In genomic region chr5:37184748-37185364, GRCh38 we compare ENCODE assay signal across 15 cellular contexts.
A peak's percentile ranks its signal among the peaks of the same experiment; 100 is the strongest.
DNase-seq lines count a peak whose midpoint lies in the region; ATAC-seq and TF ChIP-seq lines count a peak whose summit lies in the region.
"Had no signal": no experiment of that assay in that cellular context is flagged by ENCODE, and none has a peak within 500 bp of the region (broad histone marks: within the 10 kb centered on the region; RNA-seq: fewer than 3 reads in every experiment).

No MANE protein-coding gene starts in this region.

- peak; percentile 83 for ATAC-seq in GM19351 (IDR thresholded peaks at IDR 0.05; ENCODE audit: unreplicated experiment)
- peak; percentile 73 for ATAC-seq in HG02763 (IDR thresholded peaks at IDR 0.05; ENCODE audit: unreplicated experiment)
- ATAC-seq in HG03520 (IDR thresholded peaks at IDR 0.05; ENCODE audit: unreplicated experiment): peak; percentile 63
- ATAC-seq: left ventricle myocardium superior had no signal

- no peak for TF ChIP-seq CTCF in GM13976 (IDR thresholded peaks at IDR 0.05; ENCODE audit: borderline replicate concordance, control extremely low read depth, extremely low read depth, insufficient read depth, missing control alignments)

- in situ Hi-C loops in GM13976 (cut with MboI; ENCODE audit: low sequenced_read_pairs, unreplicated experiment): no loop called here

- DNase-seq in GM13976 (ENCODE audit: low spot score) (peak; percentile 63), SIG-M5 (lab: John Stamatoyannopoulos, UW) (no peak)
- no peak for DNase-seq in stimulated activated CD4-positive, alpha-beta T cell treated with anti-CD3 and anti-CD28 coated beads, Interleukin-4, amount 100 ng/mL, for 4 hours
- no peak for DNase-seq in activated CD4-positive, alpha-beta T cell treated with anti-CD3 and anti-CD28 coated beads for 1 hour
- DNase-seq in activated CD4-positive, CD25-positive, alpha-beta regulatory T cell treated with anti-CD3 and anti-CD28 coated beads, Interleukin-2, amount 50 U/mL, for 72 hours: no peak
- DNase-seq: activated CD4-positive, alpha-beta T cell treated with anti-CD3 and anti-CD28 coated beads for 48 hours; foreskin melanocyte; left ventricle myocardium superior; NCI-H2081 treated with DMSO at 0.1 percent for 48 hours; ovary; SHP77 treated with DMSO at 0.1 percent for 48 hours; stimulated activated CD4-positive, alpha-beta T cell treated with anti-CD3 and anti-CD28 coated beads, Interleukin-4, amount 100 ng/mL, for 24 hours had no signal
